ENCODE assay signal across 9 cellular contexts in genomic region chr11:27507561-27508322, GRCh38. TPM values are rescaled to one million over a fixed set of nuclear protein-coding genes. Genes with fewer than 3 reads are reported as not detected.
DNase-seq lines count a peak whose midpoint lies in the region; ATAC-seq and TF ChIP-seq lines count a peak whose summit lies in the region.
"Had no signal": no experiment of that assay in that cellular context is flagged by ENCODE, and none has a peak within 500 bp of the region (broad histone marks: within the 10 kb centered on the region; RNA-seq: fewer than 3 reads in every experiment).

No MANE protein-coding gene starts in this region.

- POLR2A ChIA-PET in WTC11 (lab: Charles Lee), result no interaction called here

- H3K4me1 Mint-ChIP-seq in activated T-cell treated with anti-CD3 and anti-CD28 coated beads, Interleukin-2, amount 50 U/mL, for 24 hours (ENCODE audit: low read depth), result peaks cover 40% of the 10 kb centered on the region
- peaks cover 23% of the 10 kb centered on the region for H3K4me1 Mint-ChIP-seq in WTC11
- H3K4me1 Mint-ChIP-seq in stimulated activated naive CD8-positive, alpha-beta T cell treated with anti-CD3 and anti-CD28 coated beads, Interleukin-15, amount 100 ng/mL, for 72 hours, result peaks cover 27% of the 10 kb centered on the region

- H3K4me3 Mint-ChIP-seq in activated T-cell treated with anti-CD3 and anti-CD28 coated beads, Interleukin-2, amount 50 U/mL, for 24 hours, result peak overlapping the region; percentile 99
- peak overlapping the region; percentile 100 for H3K4me3 Mint-ChIP-seq in WTC11
- H3K4me3 Mint-ChIP-seq in stimulated activated naive CD8-positive, alpha-beta T cell treated with anti-CD3 and anti-CD28 coated beads, Interleukin-15, amount 100 ng/mL, for 72 hours, result peak overlapping the region; percentile 96 to 98

- H3K27ac Mint-ChIP-seq in activated T-cell treated with anti-CD3 and anti-CD28 coated beads, Interleukin-2, amount 50 U/mL, for 24 hours, result peak overlapping the region; percentile 98
- H3K27ac Mint-ChIP-seq in WTC11, result peak overlapping the region; percentile 22; the same call in 1 of the 2 replicates
- H3K27ac Mint-ChIP-seq in stimulated activated naive CD8-positive, alpha-beta T cell treated with anti-CD3 and anti-CD28 coated beads, Interleukin-15, amount 100 ng/mL, for 72 hours, result peak overlapping the region; percentile 60 to 99

- H3K27me3 Mint-ChIP-seq in activated T-cell treated with anti-CD3 and anti-CD28 coated beads, Interleukin-2, amount 50 U/mL, for 24 hours, result no peaks in the 10 kb centered on the region
- H3K27me3 Mint-ChIP-seq in WTC11 (ENCODE audit: low read depth), result no peaks in the 10 kb centered on the region; the same call in 1 of the 2 replicates
- H3K27me3 Mint-ChIP-seq in stimulated activated naive CD8-positive, alpha-beta T cell treated with anti-CD3 and anti-CD28 coated beads, Interleukin-15, amount 100 ng/mL, for 72 hours, result no peaks in the 10 kb centered on the region

- ATAC-seq in WTC11, result no peak
- ATAC-seq in stimulated activated naive CD8-positive, alpha-beta T cell treated with anti-CD3 and anti-CD28 coated beads, Interleukin-15, amount 100 ng/mL, for 72 hours, result no peak
- no peak for ATAC-seq in GM21717 (IDR thresholded peaks at IDR 0.05; ENCODE audit: unreplicated experiment)

- no peaks in the 10 kb centered on the region for H3K9me3 Mint-ChIP-seq in activated T-cell treated with anti-CD3 and anti-CD28 coated beads, Interleukin-2, amount 50 U/mL, for 24 hours
- no peaks in the 10 kb centered on the region for H3K9me3 Mint-ChIP-seq in WTC11
- H3K9me3 Mint-ChIP-seq in stimulated activated naive CD8-positive, alpha-beta T cell treated with anti-CD3 and anti-CD28 coated beads, Interleukin-15, amount 100 ng/mL, for 72 hours, result peaks cover 0 to 3% of the 10 kb centered on the region in 2 donors

- peaks cover 44% of the 10 kb centered on the region for H3K36me3 Mint-ChIP-seq in activated T-cell treated with anti-CD3 and anti-CD28 coated beads, Interleukin-2, amount 50 U/mL, for 24 hours (ENCODE audit: low read depth)
- H3K36me3 Mint-ChIP-seq in WTC11, result no peaks in the 10 kb centered on the region

- H3K4me3 ChIP-seq in foreskin fibroblast (ENCODE audit: low read depth in 1 of 2, low read length in 2 of 2), result peak overlapping the region; percentile 63 to 80

- TF ChIP-seq CTCF in WTC11 (IDR thresholded peaks at IDR 0.05), result no peak
- no peak for TF ChIP-seq CTCF in foreskin fibroblast (IDR thresholded peaks at IDR 0.05; ENCODE audit: low read depth, low read length)

- no peak for DNase-seq in activated T-cell treated with anti-CD3 and anti-CD28 coated beads, Interleukin-2, amount 50 U/mL, for 24 hours
- no peak for DNase-seq in activated T-cell treated with anti-CD3 and anti-CD28 coated beads for 4 hours
- no peak for DNase-seq in WTC11 (ENCODE audit: low spot score)
- no peak for DNase-seq in foreskin fibroblast
- no peak for DNase-seq in stimulated activated naive CD8-positive, alpha-beta T cell treated with anti-CD3 and anti-CD28 coated beads, Interleukin-15, amount 100 ng/mL, for 72 hours
- DNase-seq in amygdala (lab: John Stamatoyannopoulos, UW), result no peak
- no peak for DNase-seq in epidermal melanocyte (ENCODE audit: insufficient read length, low spot score)
- DNase-seq: COR-L47 had no signal

- CTCF ChIA-PET in WTC11 (lab: Charles Lee), result interaction anchor here (0.6 kb wide), 1 partner anchor 514 kb away, joined by 3 read pairs; no protein-coding TSS in a partner anchor

TF ChIP-seq in WTC11, 78 proteins besides CTCF, POLR2A, EP300 and RAD21:
- TF ChIP-seq ZNF121 (CRISPR knock-in tag; IDR thresholded peaks at IDR 0.05) (peak; percentile 55; the same call in 1 of the 2 replicates), ATF1 (CRISPR knock-in tag; IDR thresholded peaks at IDR 0.05) (no peak)

RNA-seq across cellular contexts. Expression of gene LIN7C, which starts 1.2 kb away (rescaled TPM):
- total RNA-seq in WTC11 (2021), result 38.5 to 41.5 TPM (median 39.4 TPM) in 3 replicates

RNA-seq across cellular contexts. Expression of gene LGR4, which starts 35.2 kb away (rescaled TPM):
- total RNA-seq in WTC11 (2021), result 47.8 to 53.8 TPM (median 51.1 TPM) in 3 replicates

Comparison
In these comparisons a context has a peak if more than half of its experiments do, and no peak if none do; other contexts are left out.
1. H3K27ac Mint-ChIP-seq: peak in every context shown above with its lines; median percentile 98 in activated T-cell treated with anti-CD3 and anti-CD28 coated beads, Interleukin-2, amount 50 U/mL, for 24 hours; 80 in stimulated activated naive CD8-positive, alpha-beta T cell treated with anti-CD3 and anti-CD28 coated beads, Interleukin-15, amount 100 ng/mL, for 72 hours; 22 in WTC11.